Comparison of ENCODE assay signal across 1 cellular context in genomic region chr4:121720109-121720508, GRCh38.
TF ChIP-seq lines count a peak whose summit lies in the region.

No MANE protein-coding gene starts in this region.

TF ChIP-seq in SK-N-SH treated with all-trans-retinoic acid at 6 μM for 48 hours, 23 proteins besides CTCF, POLR2A, EP300 and RAD21 (continued from another document):
- TF ChIP-seq, protein P1, sequence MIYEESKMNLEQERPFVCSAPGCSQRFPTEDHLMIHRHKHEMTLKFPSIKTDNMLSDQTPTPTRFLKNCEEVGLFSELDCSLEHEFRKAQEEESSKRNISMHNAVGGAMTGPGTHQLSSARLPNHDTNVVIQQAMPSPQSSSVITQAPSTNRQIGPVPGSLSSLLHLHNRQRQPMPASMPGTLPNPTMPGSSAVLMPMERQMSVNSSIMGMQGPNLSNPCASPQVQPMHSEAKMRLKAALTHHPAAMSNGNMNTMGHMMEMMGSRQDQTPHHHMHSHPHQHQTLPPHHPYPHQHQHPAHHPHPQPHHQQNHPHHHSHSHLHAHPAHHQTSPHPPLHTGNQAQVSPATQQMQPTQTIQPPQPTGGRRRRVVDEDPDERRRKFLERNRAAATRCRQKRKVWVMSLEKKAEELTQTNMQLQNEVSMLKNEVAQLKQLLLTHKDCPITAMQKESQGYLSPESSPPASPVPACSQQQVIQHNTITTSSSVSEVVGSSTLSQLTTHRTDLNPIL (CRISPR knock-in tag; IDR thresholded peaks at IDR 0.05; ENCODE audit: low read depth) = no peak
- TF ChIP-seq TCF4 (CRISPR knock-in tag; IDR thresholded peaks at IDR 0.05; ENCODE audit: borderline replicate concordance) (no peak), POU6F1 (CRISPR knock-in tag; IDR thresholded peaks at IDR 0.05; ENCODE audit: borderline replicate concordance, low read depth) (no peak), ZC3H10 (CRISPR knock-in tag; IDR thresholded peaks at IDR 0.05) (no peak), PPARA (CRISPR knock-in tag; IDR thresholded peaks at IDR 0.05; ENCODE audit: borderline replicate concordance) (no peak)
